In the genomic region with DNA sequence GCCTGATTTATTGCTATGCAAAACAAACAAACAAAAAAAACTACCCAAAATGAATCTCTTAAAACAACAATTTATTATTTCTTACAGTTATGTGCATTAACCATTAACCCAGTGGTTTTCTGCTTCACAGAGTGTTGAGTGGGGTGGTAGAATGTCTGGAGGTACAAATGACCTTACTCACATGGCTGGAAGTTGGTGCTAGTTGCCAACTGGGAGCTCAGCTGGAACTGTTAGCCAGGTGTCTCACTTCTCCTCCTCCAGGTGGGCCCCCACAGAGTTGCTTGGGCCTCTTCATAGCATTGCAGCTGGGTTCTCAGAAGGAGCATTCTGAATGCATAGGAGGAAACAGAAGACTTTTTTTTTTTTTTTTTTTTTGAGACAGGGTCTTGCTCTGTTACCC, we compare ENCODE assay signal across 15 cellular contexts. TPM values are rescaled to one million over a fixed set of nuclear protein-coding genes. Genes with fewer than 3 reads are reported as not detected.
DNase-seq lines count a peak whose midpoint lies in the region; ATAC-seq, FAIRE-seq and TF ChIP-seq lines count a peak whose summit lies in the region.
"Had no signal": no experiment of that assay in that cellular context is flagged by ENCODE, and none has a peak within 500 bp of the region (broad histone marks: within the 10 kb centered on the region; RNA-seq: fewer than 3 reads in every experiment).

No MANE protein-coding gene starts in this region.

- H3K27me3 ChIP-seq in psoas muscle (ENCODE audit: insufficient read depth in 3 of 3, low read length in 2 of 3) = no peaks in the 10 kb centered on the region
- no peaks in the 10 kb centered on the region for H3K27me3 ChIP-seq in CD8-positive, alpha-beta memory T cell (ENCODE audit: insufficient read depth, low read length, poor library complexity, severe bottlenecking)
- H3K27me3 ChIP-seq: sigmoid colon, stomach had no signal

- no peaks in the 10 kb centered on the region for H3K9me3 Mint-ChIP-seq in activated T-cell treated with anti-CD3 and anti-CD28 coated beads, Interleukin-2, amount 50 U/mL, for 4 hours
- no peaks in the 10 kb centered on the region for H3K9me3 Mint-ChIP-seq in CD8-positive, alpha-beta memory T cell
- H3K9me3 Mint-ChIP-seq: central memory CD8-positive, alpha-beta T cell had no signal

- no peak for TF ChIP-seq CTCF in psoas muscle (IDR thresholded peaks at IDR 0.05)

- H3K4me1 ChIP-seq in psoas muscle = peaks cover 6% of the 10 kb centered on the region
- no peaks in the 10 kb centered on the region for H3K4me1 ChIP-seq in CD8-positive, alpha-beta memory T cell (ENCODE audit: insufficient read depth, low read length)
- H3K4me1 ChIP-seq: sigmoid colon had no signal

- POLR2A ChIA-PET in CD8-positive, alpha-beta memory T cell (lab: Charles Lee) = interaction anchor here (1.6 kb wide), 1 partner anchor 10 kb away, joined by 5 read pairs; the partner anchor contains the start of gene B4GALT1

- no peak overlapping the region for H3K27ac Mint-ChIP-seq in CD8-positive, alpha-beta memory T cell
- H3K27ac Mint-ChIP-seq: activated naive CD8-positive, alpha-beta T cell had no signal

- H3K9me3 ChIP-seq in psoas muscle = no peaks in the 10 kb centered on the region
- no peaks in the 10 kb centered on the region for H3K9me3 ChIP-seq in CD8-positive, alpha-beta memory T cell (ENCODE audit: low read length)
- H3K9me3 ChIP-seq: sigmoid colon, stomach had no signal

- DNase-seq in RCC 7860 (ENCODE audit: low spot score) (peak; percentile 75), psoas muscle (no peak), NCI-H2107 (lab: John Stamatoyannopoulos, UW) (no peak)
- DNase-seq in activated T-cell treated with anti-CD3 and anti-CD28 coated beads, Interleukin-2, amount 50 U/mL, for 4 hours = no peak
- DNase-seq in CD8-positive, alpha-beta memory T cell = no peak
- DNase-seq: DMS153, head of caudate nucleus, sigmoid colon, stomach had no signal

- ATAC-seq in GM18511 (IDR thresholded peaks at IDR 0.05; ENCODE audit: unreplicated experiment) (peak; percentile 96), GM21381 (IDR thresholded peaks at IDR 0.05; ENCODE audit: unreplicated experiment) (peak; percentile 78), HG02973 (IDR thresholded peaks at IDR 0.05; ENCODE audit: unreplicated experiment) (peak; percentile 68), psoas muscle (no peak)
- ATAC-seq in activated T-cell treated with anti-CD3 and anti-CD28 coated beads, Interleukin-2, amount 50 U/mL, for 4 hours = no peak
- ATAC-seq: SK-N-SH treated with all-trans-retinoic acid at 6 μM for 48 hours had no signal

- intact Hi-C loops in psoas muscle (cut with DNase I) = loop anchor here in 1 of 2 donors (5.0 kb wide), 1 partner anchor 45 kb away; no protein-coding TSS in a partner anchor

- H3K4me3 Mint-ChIP-seq in activated T-cell treated with anti-CD3 and anti-CD28 coated beads, Interleukin-2, amount 50 U/mL, for 4 hours = no peak overlapping the region
- no peak overlapping the region for H3K4me3 Mint-ChIP-seq in CD8-positive, alpha-beta memory T cell
- H3K4me3 Mint-ChIP-seq: activated naive CD8-positive, alpha-beta T cell; central memory CD8-positive, alpha-beta T cell had no signal

- H3K27ac ChIP-seq in psoas muscle = no peak overlapping the region
- H3K27ac ChIP-seq in CD8-positive, alpha-beta memory T cell (ENCODE audit: low read depth, low read length) = no peak overlapping the region
- H3K27ac ChIP-seq: sigmoid colon, stomach had no signal

- H3K27me3 Mint-ChIP-seq in activated T-cell treated with anti-CD3 and anti-CD28 coated beads, Interleukin-2, amount 50 U/mL, for 4 hours (ENCODE audit: low read depth) = peaks cover 2% of the 10 kb centered on the region
- no peaks in the 10 kb centered on the region for H3K27me3 Mint-ChIP-seq in CD8-positive, alpha-beta memory T cell

- no peaks in the 10 kb centered on the region for H3K36me3 ChIP-seq in psoas muscle (ENCODE audit: insufficient read depth in 1 of 2, low read depth in 1 of 2)
- no peaks in the 10 kb centered on the region for H3K36me3 ChIP-seq in CD8-positive, alpha-beta memory T cell (ENCODE audit: insufficient read depth, low read length)
- H3K36me3 ChIP-seq: sigmoid colon, stomach had no signal

- no peaks in the 10 kb centered on the region for H3K4me1 Mint-ChIP-seq in activated T-cell treated with anti-CD3 and anti-CD28 coated beads, Interleukin-2, amount 50 U/mL, for 4 hours (ENCODE audit: low read depth)
- peaks cover 0 to 3% (median 0%) of the 10 kb centered on the region in 3 donors for H3K4me1 Mint-ChIP-seq in CD8-positive, alpha-beta memory T cell
- H3K4me1 Mint-ChIP-seq: central memory CD8-positive, alpha-beta T cell had no signal

- CTCF ChIA-PET in CD8-positive, alpha-beta memory T cell (lab: Charles Lee) = interaction anchor here (1.3 to 1.7 kb wide), 3 partner anchors 10 to 101 kb away, joined by 3 to 5 read pairs (median 3); partner anchors contain the start of genes B4GALT1 and SMU1

- peak; percentile 94 for FAIRE-seq in RCC 7860 (lab: Jason Lieb, UNC)

- H3K36me3 Mint-ChIP-seq in activated T-cell treated with anti-CD3 and anti-CD28 coated beads, Interleukin-2, amount 50 U/mL, for 4 hours (ENCODE audit: insufficient read depth) = no peaks in the 10 kb centered on the region
- peaks cover 0 to 3% (median 0%) of the 10 kb centered on the region in 3 donors for H3K36me3 Mint-ChIP-seq in CD8-positive, alpha-beta memory T cell
- H3K36me3 Mint-ChIP-seq: activated naive CD8-positive, alpha-beta T cell had no signal

- no peak overlapping the region for H3K4me3 ChIP-seq in psoas muscle
- no peak overlapping the region for H3K4me3 ChIP-seq in CD8-positive, alpha-beta memory T cell (ENCODE audit: low read length)
- H3K4me3 ChIP-seq: sigmoid colon, stomach had no signal

RNA-seq across cellular contexts. Expression of gene B4GALT1, which starts 10.5 kb away (rescaled TPM):
- 10 to 100 TPM; 30.2 to 43.4 (median 32.0) TPM for total RNA-seq in activated T-cell treated with anti-CD3 and anti-CD28 coated beads, Interleukin-2, amount 50 U/mL, for 4 hours
- total RNA-seq in psoas muscle = 10 to 100 TPM; 22.3 to 28.1 (median 24.4) TPM
- polyA plus RNA-seq in psoas muscle = 10 to 100 TPM; 13.0 to 21.9 (median 17.8) TPM
- 10 to 100 TPM; 38.0 to 38.3 TPM for total RNA-seq in CD8-positive, alpha-beta memory T cell
- polyA plus RNA-seq in CD8-positive, alpha-beta memory T cell = 41.6 TPM

Comparison
In these comparisons a context has a peak if more than half of its experiments do, and no peak if none do; other contexts are left out.
1. ATAC-seq: peak in GM18511 (single experiment), GM21381 (single experiment) and HG02973 (single experiment); none in activated T-cell treated with anti-CD3 and anti-CD28 coated beads, Interleukin-2, amount 50 U/mL, for 4 hours (0 of 2) and psoas muscle (0 of 4).